ENCODE assay signal across 24 cellular contexts in genomic region chr9:71004196-71004595, GRCh38.
DNase-seq lines count a peak whose midpoint lies in the region; ATAC-seq and TF ChIP-seq lines count a peak whose summit lies in the region.
"Had no signal": no experiment of that assay in that cellular context is flagged by ENCODE, and none has a peak within 500 bp of the region (broad histone marks: within the 10 kb centered on the region; RNA-seq: fewer than 3 reads in every experiment).

No MANE protein-coding gene starts in this region.

- H3K4me3 Mint-ChIP-seq in activated CD4-positive, alpha-beta T cell treated with anti-CD3 and anti-CD28 coated beads, Interleukin-2, amount 10 ng/mL, durations not matched to agents 24 days and 14 days, result no peak overlapping the region
- H3K4me3 Mint-ChIP-seq: CD4-positive, alpha-beta T cell; T-cell had no signal

- H3K4me3 ChIP-seq in fibroblast of villous mesenchyme (ENCODE audit: low read depth, low read length) (no peak overlapping the region), right lobe of liver (no peak overlapping the region)
- H3K4me3 ChIP-seq: BLaER1, HAP-1, Peyer's patch had no signal

- H3K36me3 Mint-ChIP-seq in activated CD4-positive, alpha-beta T cell treated with anti-CD3 and anti-CD28 coated beads, Interleukin-2, amount 10 ng/mL, durations not matched to agents 24 days and 14 days (ENCODE audit: low read depth), result no peaks in the 10 kb centered on the region
- H3K36me3 Mint-ChIP-seq: T-cell had no signal

- H3K27ac Mint-ChIP-seq in activated CD4-positive, alpha-beta T cell treated with anti-CD3 and anti-CD28 coated beads, Interleukin-2, amount 10 ng/mL, durations not matched to agents 24 days and 14 days, result no peak overlapping the region
- H3K27ac Mint-ChIP-seq: CD4-positive, alpha-beta T cell; T-cell had no signal

- no peaks in the 10 kb centered on the region for H3K27me3 ChIP-seq in right lobe of liver
- H3K27me3 ChIP-seq: BLaER1, Peyer's patch had no signal

- H3K4me1 Mint-ChIP-seq in activated CD4-positive, alpha-beta T cell treated with anti-CD3 and anti-CD28 coated beads, Interleukin-2, amount 10 ng/mL, durations not matched to agents 24 days and 14 days, result no peaks in the 10 kb centered on the region
- H3K4me1 Mint-ChIP-seq: T-cell had no signal

- no peak for ATAC-seq in right lobe of liver
- ATAC-seq: HepG2, T-cell had no signal

- H3K36me3 ChIP-seq in right lobe of liver, result no peaks in the 10 kb centered on the region
- H3K36me3 ChIP-seq: BLaER1, HAP-1, Peyer's patch had no signal

- 98% methylated on average over 4 of the region's 4 CpGs for WGBS in right lobe of liver (ENCODE audit: insufficient coverage, low coverage, low lambda C conversion rate, missing lambda C conversion rate)

- DNase-seq in ELF-1 (ENCODE audit: low read depth, low spot score), result peak; percentile 5
- DNase-seq in M059J (ENCODE audit: low read depth), result peak; percentile 60
- DNase-seq in fibroblast of villous mesenchyme (ENCODE audit: low read depth), result peak; percentile 84
- no peak for DNase-seq in activated CD4-positive, alpha-beta T cell treated with anti-CD3 and anti-CD28 coated beads, Interleukin-2, amount 10 ng/mL, durations not matched to agents 24 days and 14 days
- DNase-seq in activated naive CD4-positive, alpha-beta T cell treated with anti-CD3 and anti-CD28 coated beads, Interleukin-2, amount 50 U/mL, for 16 hours, result no peak
- DNase-seq in NCI-H1092 treated with DMSO at 0.1 percent for 48 hours (lab: John Stamatoyannopoulos, UW), result no peak
- DNase-seq in right lobe of liver, result no peak
- DNase-seq: CD4-positive, alpha-beta T cell; COR-L47; DMS79 treated with DMSO at 0.1 percent for 48 hours; GF-D8; KBM-7; NCI-H1105; NCI-H146; NCI-H2029 treated with DMSO at 0.1 percent for 48 hours; NCI-H2171; NCI-H345; NCI-H524 treated with DMSO at 0.1 percent for 48 hours; NCI-H82; Peyer's patch; T-cell had no signal

- H3K27me3 Mint-ChIP-seq in activated CD4-positive, alpha-beta T cell treated with anti-CD3 and anti-CD28 coated beads, Interleukin-2, amount 10 ng/mL, durations not matched to agents 24 days and 14 days, result no peaks in the 10 kb centered on the region
- H3K27me3 Mint-ChIP-seq: CD4-positive, alpha-beta T cell had no signal

- intact Hi-C loops in activated CD4-positive, alpha-beta T cell treated with anti-CD3 and anti-CD28 coated beads, Interleukin-2, amount 10 ng/mL, durations not matched to agents 24 days and 14 days (cut with micrococcal nuclease), result loop anchor here (10.0 kb wide), 1 partner anchor 79 kb away; no protein-coding TSS in a partner anchor
- intact Hi-C loops in right lobe of liver (cut with DNase I), result no loop called here

- no peak for TF ChIP-seq POLR2A in right lobe of liver (IDR thresholded peaks at IDR 0.05)

- H3K9me3 ChIP-seq in right lobe of liver, result peaks cover 0 to 13% (median 0%) of the 10 kb centered on the region in 4 donors

- H3K27ac ChIP-seq in right lobe of liver, result no peak overlapping the region
- H3K27ac ChIP-seq: BLaER1, Peyer's patch had no signal

- no peak for TF ChIP-seq CTCF in fibroblast of villous mesenchyme (IDR thresholded peaks at IDR 0.05; ENCODE audit: insufficient read depth, low read depth, low read length)
- no peak for TF ChIP-seq CTCF in right lobe of liver (IDR thresholded peaks at IDR 0.05)

- H3K4me1 ChIP-seq in right lobe of liver, result no peaks in the 10 kb centered on the region
- H3K4me1 ChIP-seq: BLaER1, HAP-1, Peyer's patch had no signal

- H3K9me3 Mint-ChIP-seq in activated CD4-positive, alpha-beta T cell treated with anti-CD3 and anti-CD28 coated beads, Interleukin-2, amount 10 ng/mL, durations not matched to agents 24 days and 14 days, result no peaks in the 10 kb centered on the region

Comparison
In these comparisons a context has a peak if more than half of its experiments do, and no peak if none do; other contexts are left out.
1. DNase-seq: peak in ELF-1 (single experiment), M059J (single experiment) and fibroblast of villous mesenchyme (single experiment); none in activated CD4-positive, alpha-beta T cell treated with anti-CD3 and anti-CD28 coated beads, Interleukin-2, amount 10 ng/mL, durations not matched to agents 24 days and 14 days (single experiment), activated naive CD4-positive, alpha-beta T cell treated with anti-CD3 and anti-CD28 coated beads, Interleukin-2, amount 50 U/mL, for 16 hours (single experiment), NCI-H1092 treated with DMSO at 0.1 percent for 48 hours (single experiment) and right lobe of liver (0 of 3).